9 cellular contexts compared by ENCODE assay signal in genomic region chr16:24598777-24599437, GRCh38.
"Had no signal": no experiment of that assay in that cellular context is flagged by ENCODE, and none has a peak within 500 bp of the region (broad histone marks: within the 10 kb centered on the region; RNA-seq: fewer than 3 reads in every experiment).

No MANE protein-coding gene starts in this region.

- H3K4me3 Mint-ChIP-seq: GM23338, H9 had no signal

- H3K27ac ChIP-seq: KMS-11 had no signal

- H3K4me1 Mint-ChIP-seq: GM23338, H9 had no signal

- H3K4me2 ChIP-seq: GM23338, KMS-11 had no signal

- H3K27ac Mint-ChIP-seq: GM23338, H9 had no signal

- DNase-seq: H9, HCEC 1CT, IMR-90, KBM-7 had no signal

- H2AFZ ChIP-seq: GM23338 had no signal

- H3K9ac ChIP-seq: KMS-11 had no signal

- H3K4me3 ChIP-seq: GM23338 had no signal

- ATAC-seq: GM23338 had no signal

- FAIRE-seq: H1, H54, HTR-8/SVneo had no signal

- H3K9me3 Mint-ChIP-seq: GM23338, H9 had no signal
